Comparison of ENCODE assay signal across 12 cellular contexts in genomic region chr12:118187746-118188390, GRCh38. TPM values are rescaled to one million over a fixed set of nuclear protein-coding genes. Genes with fewer than 3 reads are reported as not detected.
DNase-seq lines count a peak whose midpoint lies in the region; ATAC-seq, FAIRE-seq and TF ChIP-seq lines count a peak whose summit lies in the region.
"Had no signal": no experiment of that assay in that cellular context is flagged by ENCODE, and none has a peak within 500 bp of the region (broad histone marks: within the 10 kb centered on the region; RNA-seq: fewer than 3 reads in every experiment).

No MANE protein-coding gene starts in this region.

- no peaks in the 10 kb centered on the region for H3K36me3 ChIP-seq in astrocyte (ENCODE audit: insufficient read depth, low read length)
- peaks cover 0 to 6% (median 0%) of the 10 kb centered on the region in 3 donors for H3K36me3 ChIP-seq in Peyer's patch

- peak overlapping the region; percentile 85 for H3K9ac ChIP-seq in astrocyte (ENCODE audit: low read length)

- ATAC-seq in stimulated activated naive B cell treated with anti-CD40 and anti-IgM and Interleukin-4, amounts not matched to agents 10 μg/mL and 1 μg/mL and 100 μg/mL, for 72 hours (replicated peaks) = no peak
- ATAC-seq in HG03097 (IDR thresholded peaks at IDR 0.05; ENCODE audit: low FRiP score, unreplicated experiment) = no peak

- H3K27ac ChIP-seq in astrocyte (ENCODE audit: low read depth, low read length) = no peak overlapping the region
- no peak overlapping the region for H3K27ac ChIP-seq in Peyer's patch
- H3K27ac ChIP-seq: SK-N-MC had no signal

- H4K20me1 ChIP-seq in astrocyte (ENCODE audit: insufficient read depth, low read length) = peaks cover 2% of the 10 kb centered on the region

- H3K27me3 Mint-ChIP-seq in astrocyte (ENCODE audit: low read depth, unreplicated experiment) = no peaks in the 10 kb centered on the region
- H3K27me3 Mint-ChIP-seq in stimulated activated naive B cell treated with anti-CD40 and anti-IgM and Interleukin-4, amounts not matched to agents 10 μg/mL and 1 μg/mL and 100 μg/mL, for 72 hours = no peaks in the 10 kb centered on the region
- H3K27me3 Mint-ChIP-seq: central memory CD8-positive, alpha-beta T cell had no signal

- no peaks in the 10 kb centered on the region for H3K36me3 Mint-ChIP-seq in astrocyte (ENCODE audit: low read depth, unreplicated experiment)
- peaks cover 14 to 20% of the 10 kb centered on the region in 2 donors for H3K36me3 Mint-ChIP-seq in stimulated activated naive B cell treated with anti-CD40 and anti-IgM and Interleukin-4, amounts not matched to agents 10 μg/mL and 1 μg/mL and 100 μg/mL, for 72 hours

- H3K4me1 ChIP-seq in astrocyte (ENCODE audit: insufficient read depth, low read length) (peaks cover 30% of the 10 kb centered on the region), Peyer's patch (peaks cover 0 to 4% (median 0%) of the 10 kb centered on the region in 4 donors)

- no peak overlapping the region for H3K27ac Mint-ChIP-seq in astrocyte (ENCODE audit: unreplicated experiment)
- H3K27ac Mint-ChIP-seq in stimulated activated naive B cell treated with anti-CD40 and anti-IgM and Interleukin-4, amounts not matched to agents 10 μg/mL and 1 μg/mL and 100 μg/mL, for 72 hours = peak overlapping the region; percentile 14

- peak overlapping the region; percentile 89 for H3K4me2 ChIP-seq in astrocyte (ENCODE audit: low read length)

- H3K4me3 ChIP-seq in astrocyte (ENCODE audit: insufficient read depth, low read depth, low read length) = no peak overlapping the region
- H3K4me3 ChIP-seq in Peyer's patch = no peak overlapping the region

- TF ChIP-seq CTCF in astrocyte (IDR thresholded peaks at IDR 0.05; ENCODE audit: insufficient read depth, low read depth, low read length) (no peak), Peyer's patch (IDR thresholded peaks at IDR 0.05) (no peak)

- H3K9me3 Mint-ChIP-seq in astrocyte (ENCODE audit: unreplicated experiment) = no peaks in the 10 kb centered on the region
- no peaks in the 10 kb centered on the region for H3K9me3 Mint-ChIP-seq in stimulated activated naive B cell treated with anti-CD40 and anti-IgM and Interleukin-4, amounts not matched to agents 10 μg/mL and 1 μg/mL and 100 μg/mL, for 72 hours
- H3K9me3 Mint-ChIP-seq: central memory CD8-positive, alpha-beta T cell had no signal

- no peak for TF ChIP-seq POLR2A in Peyer's patch (IDR thresholded peaks at IDR 0.05)

- H3K4me1 Mint-ChIP-seq in astrocyte (ENCODE audit: low read depth, unreplicated experiment) = peaks cover 22% of the 10 kb centered on the region
- H3K4me1 Mint-ChIP-seq in stimulated activated naive B cell treated with anti-CD40 and anti-IgM and Interleukin-4, amounts not matched to agents 10 μg/mL and 1 μg/mL and 100 μg/mL, for 72 hours = peaks cover 12 to 29% of the 10 kb centered on the region in 2 donors

- DNase-seq in NCI-H748 (lab: John Stamatoyannopoulos, UW; ENCODE audit: unreplicated experiment) = peak; percentile 8
- DNase-seq in NCI-H748 treated with DMSO at 0.1 percent for 48 hours (lab: John Stamatoyannopoulos, UW) = no peak
- DNase-seq in astrocyte (ENCODE audit: low read depth) = no peak
- DNase-seq in medulla oblongata (ENCODE audit: extremely low spot score) = peak; percentile 42
- no peak for DNase-seq in stimulated activated naive B cell treated with anti-CD40 and anti-IgM and Interleukin-4, amounts not matched to agents 10 μg/mL and 1 μg/mL and 100 μg/mL, for 72 hours
- no peak for DNase-seq in Peyer's patch
- no peak for DNase-seq in NCI-H446 treated with DMSO at 0.1 percent for 48 hours (lab: John Stamatoyannopoulos, UW)
- DNase-seq: NCI-H226 had no signal

- peaks cover 9% of the 10 kb centered on the region for H3K79me2 ChIP-seq in astrocyte (ENCODE audit: insufficient read depth, low read length)

- H3K4me3 Mint-ChIP-seq in astrocyte (ENCODE audit: unreplicated experiment) = peak overlapping the region; percentile 37
- no peak overlapping the region for H3K4me3 Mint-ChIP-seq in stimulated activated naive B cell treated with anti-CD40 and anti-IgM and Interleukin-4, amounts not matched to agents 10 μg/mL and 1 μg/mL and 100 μg/mL, for 72 hours
- H3K4me3 Mint-ChIP-seq: central memory CD8-positive, alpha-beta T cell had no signal

- no peaks in the 10 kb centered on the region for H3K9me3 ChIP-seq in astrocyte (ENCODE audit: insufficient read depth, low read depth, low read length)
- no peaks in the 10 kb centered on the region for H3K9me3 ChIP-seq in Peyer's patch

- H3K27me3 ChIP-seq in astrocyte (ENCODE audit: insufficient read depth, low read length) (no peaks in the 10 kb centered on the region), Peyer's patch (no peaks in the 10 kb centered on the region)

- no peak overlapping the region for H2AFZ ChIP-seq in astrocyte (ENCODE audit: low read depth, low read length)

- FAIRE-seq in astrocyte (lab: Jason Lieb, UNC) = no peak
- FAIRE-seq: HTR-8/SVneo had no signal

RNA-seq across cellular contexts. Expression of gene PEBP1, which starts 51.9 kb away (rescaled TPM):
- 127 and 160 TPM in 2 replicates for total RNA-seq in astrocyte
- 1,000 to 10,000 TPM in 1 of 4 donors, 100 to 1,000 TPM in 3; 465 to 1,340 (median 591) TPM for total RNA-seq in Peyer's patch

Comparison
In these comparisons a context has a peak if more than half of its experiments do, and no peak if none do; other contexts are left out.
1. DNase-seq: peak in NCI-H748 (single experiment) and medulla oblongata (single experiment); none in NCI-H748 treated with DMSO at 0.1 percent for 48 hours (single experiment), astrocyte (single experiment), stimulated activated naive B cell treated with anti-CD40 and anti-IgM and Interleukin-4, amounts not matched to agents 10 μg/mL and 1 μg/mL and 100 μg/mL, for 72 hours (single experiment), Peyer's patch (0 of 3) and NCI-H446 treated with DMSO at 0.1 percent for 48 hours (single experiment).